Comparison of ENCODE assay signal across 21 cellular contexts in genomic region chr4:147011386-147011785, GRCh38.
"Had no signal": no experiment of that assay in that cellular context is flagged by ENCODE, and none has a peak within 500 bp of the region (broad histone marks: within the 10 kb centered on the region; RNA-seq: fewer than 3 reads in every experiment).

No MANE protein-coding gene starts in this region.

- H3K27ac ChIP-seq: epithelial cell of prostate, lower lobe of right lung, right lobe of liver, thoracic aorta, vagina had no signal

- H3K27ac Mint-ChIP-seq: activated B cell treated with CpG ODN at 0.5 μM for 24 hours; activated CD8-positive, alpha-beta T cell treated with anti-CD3 and anti-CD28 coated beads for 36 hours; activated naive CD4-positive, alpha-beta T cell treated with anti-CD3 and anti-CD28 coated beads, Interleukin-2, amount 50 U/mL, for 24 hours; activated naive CD8-positive, alpha-beta T cell treated with anti-CD3 and anti-CD28 coated beads, Interleukin-2, amount 50 U/mL, for 24 hours; activated T-helper 17 cell treated with anti-CD3 and anti-CD28 coated beads, Interleukin-2, amount 50 U/mL, for 72 hours; natural killer cell had no signal

- H3K9me3 Mint-ChIP-seq: activated B cell treated with CpG ODN at 0.5 μM for 24 hours; activated CD8-positive, alpha-beta T cell treated with anti-CD3 and anti-CD28 coated beads for 36 hours; activated naive CD4-positive, alpha-beta T cell treated with anti-CD3 and anti-CD28 coated beads, Interleukin-2, amount 50 U/mL, for 24 hours; activated naive CD8-positive, alpha-beta T cell treated with anti-CD3 and anti-CD28 coated beads, Interleukin-2, amount 50 U/mL, for 24 hours; activated T-cell treated with anti-CD3 and anti-CD28 coated beads, Interleukin-2, amount 50 U/mL, for 4 hours; activated T-helper 17 cell treated with anti-CD3 and anti-CD28 coated beads, Interleukin-2, amount 50 U/mL, for 72 hours; natural killer cell had no signal

- H3K36me3 ChIP-seq: lower lobe of right lung, right lobe of liver, thoracic aorta, vagina had no signal

- H3K36me3 Mint-ChIP-seq: activated naive CD4-positive, alpha-beta T cell treated with anti-CD3 and anti-CD28 coated beads, Interleukin-2, amount 50 U/mL, for 24 hours; natural killer cell had no signal

- H3K4me1 ChIP-seq: lower lobe of right lung, right lobe of liver, vagina had no signal

- H3K27me3 Mint-ChIP-seq: activated CD8-positive, alpha-beta T cell treated with anti-CD3 and anti-CD28 coated beads for 36 hours had no signal

- H3K9me3 ChIP-seq: lower lobe of right lung, right lobe of liver, thoracic aorta, vagina had no signal

- ATAC-seq: activated CD8-positive, alpha-beta T cell treated with anti-CD3 and anti-CD28 coated beads for 36 hours; activated naive CD8-positive, alpha-beta T cell treated with anti-CD3 and anti-CD28 coated beads, Interleukin-2, amount 50 U/mL, for 24 hours; activated T-cell treated with anti-CD3 and anti-CD28 coated beads, Interleukin-2, amount 50 U/mL, for 4 hours; activated T-helper 17 cell treated with anti-CD3 and anti-CD28 coated beads, Interleukin-2, amount 50 U/mL, for 72 hours; left colon; lower lobe of right lung; natural killer cell; right lobe of liver had no signal

- H3K27me3 ChIP-seq: right lobe of liver, vagina had no signal

- H3K4me1 Mint-ChIP-seq: activated B cell treated with CpG ODN at 0.5 μM for 24 hours; activated naive CD4-positive, alpha-beta T cell treated with anti-CD3 and anti-CD28 coated beads, Interleukin-2, amount 50 U/mL, for 24 hours; activated naive CD8-positive, alpha-beta T cell treated with anti-CD3 and anti-CD28 coated beads, Interleukin-2, amount 50 U/mL, for 24 hours; activated T-helper 17 cell treated with anti-CD3 and anti-CD28 coated beads, Interleukin-2, amount 50 U/mL, for 72 hours; natural killer cell had no signal

- DNase-seq: activated B cell treated with CpG ODN at 0.5 μM for 24 hours; activated CD4-positive, alpha-beta T cell treated with anti-CD3 and anti-CD28 coated beads, Interleukin-2, amount 50 U/mL, for 1 hour; activated CD8-positive, alpha-beta T cell treated with anti-CD3 and anti-CD28 coated beads for 36 hours; activated naive CD8-positive, alpha-beta T cell treated with anti-CD3 and anti-CD28 coated beads, Interleukin-2, amount 50 U/mL, for 24 hours; activated T-cell treated with anti-CD3 and anti-CD28 coated beads, Interleukin-2, amount 50 U/mL, for 4 hours; dermis blood vessel endothelial cell; effector CD4-positive, alpha-beta T cell; left colon; lower lobe of right lung; mesendoderm; natural killer cell; posterior cingulate gyrus; right lobe of liver; stimulated activated CD4-positive, alpha-beta T cell treated with anti-CD3 and anti-CD28 coated beads, Interleukin-2, amount 100 ng/mL, for 48 hours; stimulated activated naive CD4-positive, alpha-beta T cell treated with Interleukin-2 at 50 U/mL for 16 hours; T-helper 2 cell had no signal

- H3K4me3 Mint-ChIP-seq: activated B cell treated with CpG ODN at 0.5 μM for 24 hours; activated CD8-positive, alpha-beta T cell treated with anti-CD3 and anti-CD28 coated beads for 36 hours; activated naive CD4-positive, alpha-beta T cell treated with anti-CD3 and anti-CD28 coated beads, Interleukin-2, amount 50 U/mL, for 24 hours; activated naive CD8-positive, alpha-beta T cell treated with anti-CD3 and anti-CD28 coated beads, Interleukin-2, amount 50 U/mL, for 24 hours; activated T-cell treated with anti-CD3 and anti-CD28 coated beads, Interleukin-2, amount 50 U/mL, for 4 hours; activated T-helper 17 cell treated with anti-CD3 and anti-CD28 coated beads, Interleukin-2, amount 50 U/mL, for 72 hours; natural killer cell had no signal

- H3K4me3 ChIP-seq: lower lobe of right lung, right lobe of liver, thoracic aorta, vagina had no signal
